8 cellular contexts compared by ENCODE assay signal in genomic region chr3:45688882-45689786, GRCh38. TPM values are rescaled to one million over a fixed set of nuclear protein-coding genes. Genes with fewer than 3 reads are reported as not detected.
DNase-seq lines count a peak whose midpoint lies in the region; TF ChIP-seq lines count a peak whose summit lies in the region.

TSS of gene SACM1L (plus strand) at chr3:45689396. CDS start at chr3:45689466, 70 bp downstream.

- H2AFZ ChIP-seq in neuron (ENCODE audit: low read depth, low read length) = peak within 1 kb of the TSS; percentile 73

- H3K27ac ChIP-seq in subcutaneous abdominal adipose tissue (ENCODE audit: low read depth, low read length) = peak within 1 kb of the TSS; percentile 89

- H3K27me3 ChIP-seq in neuron (ENCODE audit: insufficient read depth, low read length) = no peaks in the 10 kb centered on the region
- no peaks in the 10 kb centered on the region for H3K27me3 ChIP-seq in subcutaneous abdominal adipose tissue (ENCODE audit: control insufficient read depth in 5 of 5, insufficient read depth in 4 of 5, low read length in 5 of 5)

- POLR2A ChIA-PET in HEK293T (lab: Yijun Ruan, JAX) = interaction anchor here (0.5 to 1.4 kb wide), 5 partner anchors 13 to 182 kb away, joined by 3 to 5 read pairs (median 3); no protein-coding TSS in a partner anchor

- in situ Hi-C loops in SK-MEL-5 (cut with HindIII; ENCODE audit: low pct_unique_long_range_greater_than_20kb, low sequenced_read_pairs) = no loop called here

- H3K36me3 ChIP-seq in neuron (ENCODE audit: insufficient read depth, low read length) = peaks cover 8% of the 10 kb centered on the region
- H3K36me3 ChIP-seq in subcutaneous abdominal adipose tissue (ENCODE audit: control insufficient read depth in 5 of 5, insufficient read depth in 5 of 5, low read length in 5 of 5) = peaks cover 3 to 5% (median 3%) of the 10 kb centered on the region in 5 donors

- peak within 1 kb of the TSS; percentile 81 to 96 (median 94) for H3K9ac ChIP-seq in subcutaneous abdominal adipose tissue (ENCODE audit: low read length in 5 of 5)

- CTCF ChIA-PET in HEK293T (lab: Yijun Ruan, JAX) = interaction anchor here (0.6 kb wide), 1 partner anchor 43 kb away, joined by 3 read pairs; no protein-coding TSS in a partner anchor

- H3K4me1 ChIP-seq in neuron (ENCODE audit: insufficient read depth, low read length) = peaks cover 11% of the 10 kb centered on the region
- H3K4me1 ChIP-seq in subcutaneous abdominal adipose tissue (ENCODE audit: control insufficient read depth in 5 of 5, insufficient read depth in 5 of 5, low read length in 5 of 5) = peaks cover 4 to 51% (median 44%) of the 10 kb centered on the region in 5 donors

- DNase-seq in GF-D8 (lab: John Stamatoyannopoulos, UW) = peak; percentile 97
- peak; percentile 89 for DNase-seq in HEK293T (ENCODE audit: extremely low spot score)
- DNase-seq in MV-4-11 (lab: John Stamatoyannopoulos, UW) = peak; percentile 98
- peak; percentile 98 for DNase-seq in SK-MEL-5 (ENCODE audit: low read depth, low spot score)
- peak; percentile 96 for DNase-seq in activated naive CD4-positive, alpha-beta T cell treated with Interleukin-2 at 50 U/mL for 16 hours
- peak; percentile 99 for DNase-seq in foreskin melanocyte

- no peaks in the 10 kb centered on the region for H3K9me3 ChIP-seq in neuron (ENCODE audit: low read length)
- H3K9me3 ChIP-seq in subcutaneous abdominal adipose tissue (ENCODE audit: control insufficient read depth in 5 of 5, low read length in 5 of 5) = no peaks in the 10 kb centered on the region

- H3K4me3 ChIP-seq in neuron (ENCODE audit: low read length) (peak within 1 kb of the TSS; percentile 75), subcutaneous abdominal adipose tissue (ENCODE audit: low read depth in 1 of 5, low read length in 5 of 5) (peak within 1 kb of the TSS; percentile 83 to 93 (median 85))

TF ChIP-seq in HEK293T, 16 proteins besides CTCF, POLR2A, EP300 and RAD21:
- TF ChIP-seq ELF4 (IDR thresholded peaks at IDR 0.05) (peak; percentile 98), ARNT (IDR thresholded peaks at IDR 0.05) (peak; percentile 29; the same call in 1 of the 2 replicates), L3MBTL2 (conservative IDR thresholded peaks at IDR 0.05) (peak; percentile 92), CTBP1 (IDR thresholded peaks at IDR 0.05; ENCODE audit: borderline replicate concordance) (peak; percentile 84), TARDBP (IDR thresholded peaks at IDR 0.05) (no peak)

RNA-seq across cellular contexts. Expression of gene SACM1L, which starts in this region (rescaled TPM):
- 64.8 and 70.7 TPM in 2 replicates for total RNA-seq in SK-MEL-5 (2014; rRNA removed; shearing (Covaris generic))
- polyA plus RNA-seq in SK-MEL-5 (2015; cell fraction: cytosol; rRNA removed) = 36.2 and 53.0 TPM in 2 replicates
- polyA plus RNA-seq in SK-MEL-5 (2015; cell fraction: nucleus; rRNA removed) = 151 and 170 TPM in 2 replicates

Comparison
In these comparisons a context has a peak if more than half of its experiments do, and no peak if none do; other contexts are left out.
1. Peak in every context shown above with its lines: DNase-seq, H3K4me3 ChIP-seq and H3K27ac ChIP-seq.